Comparison of ENCODE assay signal across 25 cellular contexts in genomic region chr6:111024661-111025060, GRCh38. TPM values are rescaled to one million over a fixed set of nuclear protein-coding genes. Genes with fewer than 3 reads are reported as not detected.
DNase-seq lines count a peak whose midpoint lies in the region; ATAC-seq, FAIRE-seq and TF ChIP-seq lines count a peak whose summit lies in the region.
"Had no signal": no experiment of that assay in that cellular context is flagged by ENCODE, and none has a peak within 500 bp of the region (broad histone marks: within the 10 kb centered on the region; RNA-seq: fewer than 3 reads in every experiment).

No MANE protein-coding gene starts in this region.

- no peaks in the 10 kb centered on the region for H4K20me1 ChIP-seq in astrocyte (ENCODE audit: insufficient read depth, low read length)

- no peaks in the 10 kb centered on the region for H3K27me3 ChIP-seq in astrocyte (ENCODE audit: insufficient read depth, low read length)

- H3K79me2 ChIP-seq in astrocyte (ENCODE audit: insufficient read depth, low read length), result no peaks in the 10 kb centered on the region

- no peak for DNase-seq in T-helper 2 cell treated with Interferon-gamma antibody and Interleukin-4, amounts not matched to agents 5 μg/mL and 100 μg/mL, for 36 hours (ENCODE audit: low spot score)
- DNase-seq in T-helper 2 cell (no peak), astrocyte (ENCODE audit: low read depth) (no peak), fibroblast of pulmonary artery (ENCODE audit: low read depth) (peak; percentile 48), glomerular visceral epithelial cell (ENCODE audit: extremely low spot score) (no peak), retina (no peak), NCI-H2029 treated with DMSO at 0.1 percent for 48 hours (lab: John Stamatoyannopoulos, UW) (no peak)
- DNase-seq in stimulated activated effector memory CD8-positive, alpha-beta T cell treated with anti-CD3 and anti-CD28 coated beads, Interleukin-12 subunit alpha, Interleukin-12 subunit beta, amount 100 ng/mL, for 72 hours (ENCODE audit: low spot score in 2 of 2), result no peak
- DNase-seq: DMS153, DND-41, IMR-90, MM.1S, NCI-H1048, NCI-H1417, NCI-H1694, NCI-H2081, NCI-H2227 treated with DMSO at 0.1 percent for 48 hours, NCI-H526 treated with DMSO at 0.1 percent for 48 hours, PC-9 had no signal

- H3K36me3 Mint-ChIP-seq in T-helper 2 cell treated with Interferon-gamma antibody and Interleukin-4, amounts not matched to agents 5 μg/mL and 100 μg/mL, for 36 hours (ENCODE audit: low read depth), result peaks cover 28% of the 10 kb centered on the region
- peaks cover 4% of the 10 kb centered on the region for H3K36me3 Mint-ChIP-seq in astrocyte (ENCODE audit: low read depth, unreplicated experiment)
- peaks cover 80% of the 10 kb centered on the region for H3K36me3 Mint-ChIP-seq in stimulated activated effector memory CD8-positive, alpha-beta T cell treated with anti-CD3 and anti-CD28 coated beads, Interleukin-12 subunit alpha, Interleukin-12 subunit beta, amount 100 ng/mL, for 72 hours

- H3K4me2 ChIP-seq in astrocyte (ENCODE audit: low read length), result no peak overlapping the region
- H3K4me2 ChIP-seq: KMS-11, PC-9 had no signal

- H3K4me1 Mint-ChIP-seq in T-helper 2 cell treated with Interferon-gamma antibody and Interleukin-4, amounts not matched to agents 5 μg/mL and 100 μg/mL, for 36 hours (ENCODE audit: low read depth), result no peaks in the 10 kb centered on the region
- no peaks in the 10 kb centered on the region for H3K4me1 Mint-ChIP-seq in astrocyte (ENCODE audit: low read depth, unreplicated experiment)
- no peaks in the 10 kb centered on the region for H3K4me1 Mint-ChIP-seq in stimulated activated effector memory CD8-positive, alpha-beta T cell treated with anti-CD3 and anti-CD28 coated beads, Interleukin-12 subunit alpha, Interleukin-12 subunit beta, amount 100 ng/mL, for 72 hours

- H3K4me3 ChIP-seq in astrocyte (ENCODE audit: insufficient read depth, low read depth, low read length) (no peak overlapping the region), fibroblast of pulmonary artery (replicated peaks; ENCODE audit: low read depth, low read length) (no peak overlapping the region)
- H3K4me3 ChIP-seq: PC-9 had no signal

- FAIRE-seq in astrocyte (lab: Jason Lieb, UNC), result peak; percentile 32
- FAIRE-seq: GM12892, GM19239 had no signal

- H3K27ac Mint-ChIP-seq in T-helper 2 cell treated with Interferon-gamma antibody and Interleukin-4, amounts not matched to agents 5 μg/mL and 100 μg/mL, for 36 hours, result peak overlapping the region; percentile 31
- H3K27ac Mint-ChIP-seq in astrocyte (ENCODE audit: unreplicated experiment), result no peak overlapping the region
- peak overlapping the region; percentile 7 for H3K27ac Mint-ChIP-seq in stimulated activated effector memory CD8-positive, alpha-beta T cell treated with anti-CD3 and anti-CD28 coated beads, Interleukin-12 subunit alpha, Interleukin-12 subunit beta, amount 100 ng/mL, for 72 hours

- no peaks in the 10 kb centered on the region for H3K9me3 Mint-ChIP-seq in T-helper 2 cell treated with Interferon-gamma antibody and Interleukin-4, amounts not matched to agents 5 μg/mL and 100 μg/mL, for 36 hours
- no peaks in the 10 kb centered on the region for H3K9me3 Mint-ChIP-seq in astrocyte (ENCODE audit: unreplicated experiment)
- H3K9me3 Mint-ChIP-seq in stimulated activated effector memory CD8-positive, alpha-beta T cell treated with anti-CD3 and anti-CD28 coated beads, Interleukin-12 subunit alpha, Interleukin-12 subunit beta, amount 100 ng/mL, for 72 hours, result no peaks in the 10 kb centered on the region

- no peak overlapping the region for H3K27ac ChIP-seq in astrocyte (ENCODE audit: low read depth, low read length)
- H3K27ac ChIP-seq: 22Rv1, KMS-11, PC-9 had no signal

- TF ChIP-seq CTCF in astrocyte (IDR thresholded peaks at IDR 0.05; ENCODE audit: insufficient read depth, low read depth, low read length) (no peak), fibroblast of pulmonary artery (IDR thresholded peaks at IDR 0.05; ENCODE audit: low read length, missing control alignments) (no peak)

- no peaks in the 10 kb centered on the region for H3K4me1 ChIP-seq in astrocyte (ENCODE audit: insufficient read depth, low read length)

- ATAC-seq in stimulated activated effector memory CD8-positive, alpha-beta T cell treated with anti-CD3 and anti-CD28 coated beads, Interleukin-12 subunit alpha, Interleukin-12 subunit beta, amount 100 ng/mL, for 72 hours, result no peak
- ATAC-seq: HCT116, Right ventricle myocardium inferior had no signal

- H3K9me3 ChIP-seq in astrocyte (ENCODE audit: insufficient read depth, low read depth, low read length), result no peaks in the 10 kb centered on the region

- H3K4me3 Mint-ChIP-seq in T-helper 2 cell treated with Interferon-gamma antibody and Interleukin-4, amounts not matched to agents 5 μg/mL and 100 μg/mL, for 36 hours, result no peak overlapping the region
- H3K4me3 Mint-ChIP-seq in astrocyte (ENCODE audit: unreplicated experiment), result no peak overlapping the region
- H3K4me3 Mint-ChIP-seq in stimulated activated effector memory CD8-positive, alpha-beta T cell treated with anti-CD3 and anti-CD28 coated beads, Interleukin-12 subunit alpha, Interleukin-12 subunit beta, amount 100 ng/mL, for 72 hours, result no peak overlapping the region

- H2AFZ ChIP-seq in astrocyte (ENCODE audit: low read depth, low read length), result no peak overlapping the region
- H2AFZ ChIP-seq: PC-9 had no signal

- no peaks in the 10 kb centered on the region for H3K27me3 Mint-ChIP-seq in T-helper 2 cell treated with Interferon-gamma antibody and Interleukin-4, amounts not matched to agents 5 μg/mL and 100 μg/mL, for 36 hours (ENCODE audit: low read depth)
- H3K27me3 Mint-ChIP-seq in astrocyte (ENCODE audit: low read depth, unreplicated experiment), result no peaks in the 10 kb centered on the region

- peaks cover 20% of the 10 kb centered on the region for H3K36me3 ChIP-seq in astrocyte (ENCODE audit: insufficient read depth, low read length)

- H3K9ac ChIP-seq in astrocyte (ENCODE audit: low read length), result no peak overlapping the region
- H3K9ac ChIP-seq: KMS-11 had no signal

RNA-seq across cellular contexts. Expression of gene RPF2, which starts 42.8 kb away (rescaled TPM):
- 30.5 and 31.3 TPM in 2 replicates for total RNA-seq in astrocyte
